22 cellular contexts compared by ENCODE assay signal in the genomic region with DNA sequence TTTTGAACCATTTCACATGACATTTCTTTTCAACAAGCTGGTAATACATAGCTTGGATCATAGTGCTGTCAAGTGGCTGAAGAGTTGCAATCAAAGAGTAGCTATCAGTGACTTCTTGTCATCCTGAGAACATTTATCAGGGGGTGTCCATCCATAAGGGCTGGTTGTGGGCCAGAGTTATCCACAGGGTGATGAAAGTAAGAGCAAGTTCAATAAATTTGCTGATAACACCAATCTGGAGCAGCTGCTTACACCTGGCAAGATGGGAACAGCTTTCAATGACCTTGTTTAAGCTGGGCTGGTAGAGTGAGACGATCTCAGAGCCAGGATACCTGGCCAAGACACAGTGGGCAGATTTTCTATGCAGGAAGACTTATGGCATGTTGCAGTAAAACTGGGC.
"Had no signal": no experiment of that assay in that cellular context is flagged by ENCODE, and none has a peak within 500 bp of the region (broad histone marks: within the 10 kb centered on the region; RNA-seq: fewer than 3 reads in every experiment).

No MANE protein-coding gene starts in this region.

- H3K36me3 Mint-ChIP-seq: mesothelial cell of epicardium; naive B cell; naive thymus-derived CD8-positive, alpha-beta T cell had no signal

- H3K27ac Mint-ChIP-seq: mesothelial cell of epicardium; naive B cell; naive thymus-derived CD8-positive, alpha-beta T cell had no signal

- H3K4me1 Mint-ChIP-seq: mesothelial cell of epicardium; naive B cell; naive thymus-derived CD8-positive, alpha-beta T cell had no signal

- DNase-seq: dermis blood vessel endothelial cell; dorsolateral prefrontal cortex; effector CD4-positive, alpha-beta T cell; effector memory CD4-positive, alpha-beta T cell; esophagus squamous epithelium; foreskin fibroblast; foreskin melanocyte; gastrocnemius medialis; glutamatergic neuron; head of caudate nucleus; heart right ventricle; hippocampal formation; left cardiac atrium; left lung; left ventricle myocardium superior; lower lobe of right lung; mesenchymal stem cell; mucosa of descending colon; naive B cell; naive thymus-derived CD8-positive, alpha-beta T cell had no signal

- H3K4me3 Mint-ChIP-seq: mesothelial cell of epicardium; naive B cell; naive thymus-derived CD8-positive, alpha-beta T cell had no signal

- ATAC-seq: gastrocnemius medialis; heart right ventricle; left cardiac atrium; left lung; left ventricle myocardium superior; lower lobe of right lung; mucosa of descending colon; naive thymus-derived CD8-positive, alpha-beta T cell had no signal

- H3K27me3 ChIP-seq: dorsolateral prefrontal cortex, esophagus squamous epithelium, gastrocnemius medialis, left lung had no signal

- H3K9me3 ChIP-seq: esophagus squamous epithelium, gastrocnemius medialis, heart right ventricle, left lung, lower lobe of right lung, mucosa of descending colon had no signal

- H3K36me3 ChIP-seq: esophagus squamous epithelium, gastrocnemius medialis, heart right ventricle, left lung, lower lobe of right lung had no signal

- H3K4me3 ChIP-seq: coronary artery, dorsolateral prefrontal cortex, esophagus squamous epithelium, gastrocnemius medialis, heart right ventricle, left lung, lower lobe of right lung, mucosa of descending colon had no signal

- H3K27ac ChIP-seq: coronary artery, dorsolateral prefrontal cortex, esophagus squamous epithelium, gastrocnemius medialis, heart right ventricle, left lung, lower lobe of right lung had no signal
